Comparison of ENCODE assay signal across 26 cellular contexts in genomic region chr18:4808891-4809290, GRCh38.
"Had no signal": no experiment of that assay in that cellular context is flagged by ENCODE, and none has a peak within 500 bp of the region (broad histone marks: within the 10 kb centered on the region; RNA-seq: fewer than 3 reads in every experiment).

No MANE protein-coding gene starts in this region.

- H3K4me3 ChIP-seq: left ventricle myocardium inferior, lung, ovary, right atrium auricular region, right lobe of liver, smooth muscle cell, transverse colon, upper lobe of right lung had no signal

- H3K27ac Mint-ChIP-seq: memory B cell; naive thymus-derived CD8-positive, alpha-beta T cell; progenitor cell of endocrine pancreas; stimulated activated memory B cell treated with anti-CD40 and anti-IgM and Interleukin-4, amounts not matched to agents 10 μg/mL and 1 μg/mL and 100 μg/mL, for 72 hours; stimulated activated naive CD8-positive, alpha-beta T cell treated with anti-CD3 and anti-CD28 coated beads, Interleukin-15, amount 100 ng/mL, for 72 hours had no signal

- H3K4me1 ChIP-seq: left ventricle myocardium inferior, right atrium auricular region, right lobe of liver, transverse colon, upper lobe of right lung had no signal

- DNase-seq: head of caudate nucleus; hypothalamus; islet precursor cell; left ventricle myocardium inferior; naive thymus-derived CD8-positive, alpha-beta T cell; occipital lobe; ovary; right lobe of liver; stimulated activated CD4-positive, alpha-beta T cell treated with anti-CD3 and anti-CD28 coated beads, Interleukin-1b, Interleukin-23, amount 100 ng/mL, for 48 hours; stimulated activated CD4-positive, alpha-beta T cell treated with anti-CD3 and anti-CD28 coated beads, Interleukin-2, amount 100 ng/mL, for 48 hours; stimulated activated CD4-positive, alpha-beta T cell treated with anti-CD3 and anti-CD28 coated beads, Interleukin-4, amount 100 ng/mL, for 4 hours; stimulated activated CD8-positive, alpha-beta memory T cell treated with anti-CD3 and anti-CD28 coated beads, Interleukin-4, amount 100 ng/mL, for 48 hours; stimulated activated naive CD4-positive, alpha-beta T cell treated with Interleukin-2 at 50 U/mL for 16 hours; stimulated activated naive CD8-positive, alpha-beta T cell treated with anti-CD3 and anti-CD28 coated beads, Interleukin-15, amount 100 ng/mL, for 72 hours; substantia nigra; transverse colon; upper lobe of right lung had no signal

- H3K27ac ChIP-seq: left ventricle myocardium inferior, neutrophil, ovary, right atrium auricular region, right lobe of liver, transverse colon, upper lobe of right lung had no signal

- H3K36me3 Mint-ChIP-seq: memory B cell; naive thymus-derived CD8-positive, alpha-beta T cell; stimulated activated memory B cell treated with anti-CD40 and anti-IgM and Interleukin-4, amounts not matched to agents 10 μg/mL and 1 μg/mL and 100 μg/mL, for 72 hours had no signal

- H3K4me3 Mint-ChIP-seq: memory B cell; naive thymus-derived CD8-positive, alpha-beta T cell; nephron; neural crest cell; stimulated activated memory B cell treated with anti-CD40 and anti-IgM and Interleukin-4, amounts not matched to agents 10 μg/mL and 1 μg/mL and 100 μg/mL, for 72 hours; stimulated activated naive CD8-positive, alpha-beta T cell treated with anti-CD3 and anti-CD28 coated beads, Interleukin-15, amount 100 ng/mL, for 72 hours had no signal

- H3K4me1 Mint-ChIP-seq: memory B cell; naive thymus-derived CD8-positive, alpha-beta T cell; neural crest cell; stimulated activated memory B cell treated with anti-CD40 and anti-IgM and Interleukin-4, amounts not matched to agents 10 μg/mL and 1 μg/mL and 100 μg/mL, for 72 hours; stimulated activated naive CD8-positive, alpha-beta T cell treated with anti-CD3 and anti-CD28 coated beads, Interleukin-15, amount 100 ng/mL, for 72 hours had no signal

- H3K9me3 ChIP-seq: neutrophil, ovary, right atrium auricular region, right lobe of liver, transverse colon, upper lobe of right lung had no signal

- H3K36me3 ChIP-seq: left ventricle myocardium inferior, neutrophil, ovary, right atrium auricular region, right lobe of liver, transverse colon, upper lobe of right lung had no signal

- H3K27me3 ChIP-seq: neutrophil, ovary, right atrium auricular region, right lobe of liver, transverse colon, upper lobe of right lung had no signal

- H3K27me3 Mint-ChIP-seq: memory B cell; progenitor cell of endocrine pancreas; stimulated activated memory B cell treated with anti-CD40 and anti-IgM and Interleukin-4, amounts not matched to agents 10 μg/mL and 1 μg/mL and 100 μg/mL, for 72 hours; stimulated activated naive CD8-positive, alpha-beta T cell treated with anti-CD3 and anti-CD28 coated beads, Interleukin-15, amount 100 ng/mL, for 72 hours had no signal

- ATAC-seq: naive thymus-derived CD8-positive, alpha-beta T cell; right lobe of liver; stimulated activated memory B cell treated with anti-CD40 and anti-IgM and Interleukin-4, amounts not matched to agents 10 μg/mL and 1 μg/mL and 100 μg/mL, for 72 hours; stimulated activated naive CD8-positive, alpha-beta T cell treated with anti-CD3 and anti-CD28 coated beads, Interleukin-15, amount 100 ng/mL, for 72 hours; upper lobe of right lung had no signal
